ENCODE assay signal across 12 cellular contexts in genomic region chr13:98349731-98350305, GRCh38.
DNase-seq lines count a peak whose midpoint lies in the region; ATAC-seq, FAIRE-seq and TF ChIP-seq lines count a peak whose summit lies in the region.
"Had no signal": no experiment of that assay in that cellular context is flagged by ENCODE, and none has a peak within 500 bp of the region (broad histone marks: within the 10 kb centered on the region; RNA-seq: fewer than 3 reads in every experiment).

No MANE protein-coding gene starts in this region.

- H2BK5ac ChIP-seq in mesenchymal stem cell (ENCODE audit: low read depth, low read length, poor library complexity, severe bottlenecking) = no peak overlapping the region

- H3K18ac ChIP-seq in mesenchymal stem cell (ENCODE audit: low read depth in 1 of 2, low read length in 2 of 2) = no peak overlapping the region

- whole genome bisulfite sequencing in mesenchymal stem cell = 70% methylated on average over 11 of the region's 11 CpGs

- H3K36me3 ChIP-seq in bronchial epithelial cell (ENCODE audit: control insufficient read depth, insufficient read depth, low read length) (no peaks in the 10 kb centered on the region), mesenchymal stem cell (ENCODE audit: control insufficient read depth in 1 of 2, insufficient read depth in 2 of 2, low read depth in 1 of 2, low read length in 2 of 2) (peaks cover 9 to 14% of the 10 kb centered on the region in 2 experiments), tibial artery (peaks cover 0 to 6% (median 0%) of the 10 kb centered on the region in 3 donors)
- H3K36me3 ChIP-seq: neutrophil had no signal

- FAIRE-seq in bronchial epithelial cell (lab: Jason Lieb, UNC) = no peak
- FAIRE-seq: HTR-8/SVneo had no signal

- no peak for ATAC-seq in GM21717 (IDR thresholded peaks at IDR 0.05; ENCODE audit: unreplicated experiment)
- no peak for ATAC-seq in HG03135 (IDR thresholded peaks at IDR 0.05; ENCODE audit: unreplicated experiment)

- peaks cover 42% of the 10 kb centered on the region for H3K79me1 ChIP-seq in mesenchymal stem cell (replicated peaks; ENCODE audit: low read length, poor library complexity, severe bottlenecking)

- peaks cover 6% of the 10 kb centered on the region for H3K4me1 ChIP-seq in mesenchymal stem cell (ENCODE audit: control insufficient read depth, insufficient read depth, low read depth, low read length)
- H3K4me1 ChIP-seq in tibial artery = peaks cover 0 to 13% (median 1%) of the 10 kb centered on the region in 4 donors

- H3K4me2 ChIP-seq in mesenchymal stem cell (ENCODE audit: low read length, poor library complexity, severe bottlenecking) = no peak overlapping the region

- H3K27me3 ChIP-seq in bronchial epithelial cell (ENCODE audit: control insufficient read depth, insufficient read depth, low read length) (no peaks in the 10 kb centered on the region), mesenchymal stem cell (ENCODE audit: control insufficient read depth in 1 of 2, insufficient read depth in 1 of 2, low read length in 2 of 2) (no peaks in the 10 kb centered on the region), tibial artery (no peaks in the 10 kb centered on the region)
- H3K27me3 ChIP-seq: neutrophil had no signal

- no peak overlapping the region for H2AFZ ChIP-seq in mesenchymal stem cell (ENCODE audit: low read depth, low read length)

- H2AK5ac ChIP-seq in mesenchymal stem cell (ENCODE audit: low read length, severe bottlenecking) = no peak overlapping the region

- H3K23ac ChIP-seq in mesenchymal stem cell (ENCODE audit: low read length in 2 of 2) = no peak overlapping the region

- peak overlapping the region; percentile 73 for H4K91ac ChIP-seq in mesenchymal stem cell (ENCODE audit: low read length)

- H2BK15ac ChIP-seq in mesenchymal stem cell (ENCODE audit: low read depth, poor library complexity, severe bottlenecking) = no peak overlapping the region

- no peak overlapping the region for H3K27ac ChIP-seq in mesenchymal stem cell (ENCODE audit: low read length, poor library complexity, severe bottlenecking)
- no peak overlapping the region for H3K27ac ChIP-seq in tibial artery
- H3K27ac ChIP-seq: neutrophil had no signal

- intact Hi-C loops in tibial artery (cut with DNase I; ENCODE audit: low total_unique reads) = no loop called here

- H3K9me3 ChIP-seq in mesenchymal stem cell (ENCODE audit: control insufficient read depth, low read length) (no peaks in the 10 kb centered on the region), tibial artery (no peaks in the 10 kb centered on the region)
- H3K9me3 ChIP-seq: neutrophil had no signal

- no peak overlapping the region for H2BK12ac ChIP-seq in mesenchymal stem cell (ENCODE audit: low read length in 2 of 2)

- no peak overlapping the region for H3K4ac ChIP-seq in mesenchymal stem cell (ENCODE audit: low read depth in 1 of 2, low read length in 2 of 2)

- H3K9ac ChIP-seq in mesenchymal stem cell (ENCODE audit: low read length) = no peak overlapping the region

- no peak overlapping the region for H4K8ac ChIP-seq in mesenchymal stem cell (ENCODE audit: low read length)

- H3K14ac ChIP-seq in mesenchymal stem cell (ENCODE audit: low read length in 2 of 2) = no peak overlapping the region

- DNase-seq in D341Med (ENCODE audit: low spot score) = peak; percentile 69
- DNase-seq in HuH-7 (ENCODE audit: low spot score) = peak; percentile 28
- DNase-seq in bronchial epithelial cell (ENCODE audit: low read depth) = no peak
- no peak for DNase-seq in mesenchymal stem cell
- DNase-seq in tibial artery = no peak
- no peak for DNase-seq in activated CD4-positive, alpha-beta T cell treated with anti-CD3 and anti-CD28 coated beads for 4 hours
- DNase-seq: CD8-positive, alpha-beta memory T cell; T-helper 9 cell had no signal

- H3K4me3 ChIP-seq in bronchial epithelial cell (ENCODE audit: low read depth, low read length) (no peak overlapping the region), mesenchymal stem cell (ENCODE audit: insufficient read depth in 1 of 2, low read depth in 1 of 2, low read length in 2 of 2) (no peak overlapping the region), tibial artery (no peak overlapping the region)

- TF ChIP-seq CTCF in bronchial epithelial cell (IDR thresholded peaks at IDR 0.05; ENCODE audit: insufficient read depth, low read length, severe bottlenecking) = peak; percentile 5
- no peak for TF ChIP-seq CTCF in tibial artery (IDR thresholded peaks at IDR 0.05)

- no peak overlapping the region for H2BK120ac ChIP-seq in mesenchymal stem cell (ENCODE audit: low read depth, low read length)

Comparison
In these comparisons a context has a peak if more than half of its experiments do, and no peak if none do; other contexts are left out.
1. DNase-seq: peak in D341Med (single experiment) and HuH-7 (single experiment); none in bronchial epithelial cell (single experiment), mesenchymal stem cell (single experiment), tibial artery (0 of 2) and activated CD4-positive, alpha-beta T cell treated with anti-CD3 and anti-CD28 coated beads for 4 hours (0 of 2).